Comparison of ENCODE assay signal across 8 cellular contexts in the genomic region with DNA sequence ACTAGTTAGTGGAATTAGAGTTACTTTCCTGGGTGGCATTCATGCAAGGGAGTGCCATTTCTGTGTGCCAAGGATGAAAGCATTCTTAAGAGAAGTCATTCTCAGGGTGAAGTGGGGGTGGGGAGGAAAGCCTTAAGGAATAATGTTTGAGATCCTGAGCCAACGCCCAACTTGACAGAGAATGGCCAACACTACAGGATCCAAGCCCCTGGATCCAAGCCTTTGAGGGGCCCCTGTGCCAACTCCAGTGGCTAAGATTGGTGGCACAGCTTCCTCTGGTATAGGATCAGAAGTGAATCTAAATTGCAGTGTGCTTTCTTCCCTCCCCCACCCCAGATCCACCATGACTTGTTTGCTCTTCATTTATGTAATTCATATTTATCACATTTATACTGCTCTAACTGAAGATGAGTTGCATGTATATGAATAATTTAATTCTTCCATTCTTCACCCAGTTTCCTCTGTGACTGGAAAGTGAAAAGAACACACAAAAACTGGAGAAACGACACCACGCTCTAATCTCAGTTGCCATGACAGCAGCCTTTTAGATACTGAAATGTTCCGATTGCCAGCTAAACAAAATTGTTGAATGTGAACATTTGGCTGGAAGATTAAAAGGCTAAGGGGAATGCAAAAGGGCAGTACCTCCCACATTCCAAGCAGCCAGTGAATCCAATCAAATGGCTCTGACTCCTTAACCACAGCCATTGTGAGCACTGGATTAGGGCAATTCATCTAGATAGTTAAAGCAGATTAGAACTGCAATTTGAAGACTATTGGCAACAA. TPM values are rescaled to one million over a fixed set of nuclear protein-coding genes. Genes with fewer than 3 reads are reported as not detected.
DNase-seq lines count a peak whose midpoint lies in the region; ATAC-seq and TF ChIP-seq lines count a peak whose summit lies in the region.

No MANE protein-coding gene starts in this region.

- TF ChIP-seq CTCF in cardiac fibroblast (IDR thresholded peaks at IDR 0.05; ENCODE audit: low read depth, low read length): no peak

- H3K4me3 ChIP-seq in cardiac fibroblast (replicated peaks in 1 of 2; ENCODE audit: low read depth in 2 of 2, low read length in 2 of 2): peak overlapping the region; percentile 4 to 14

- no peak for ATAC-seq in HG02763 (IDR thresholded peaks at IDR 0.05; ENCODE audit: unreplicated experiment)

- peak; percentile 72 for DNase-seq in COLO829 (ENCODE audit: low spot score)
- peak; percentile 99 for DNase-seq in M059J (ENCODE audit: low read depth)
- DNase-seq in cardiac fibroblast (ENCODE audit: low read depth in 2 of 2): peak; percentile 84 to 95
- DNase-seq in lung microvascular endothelial cell (ENCODE audit: low read depth in 2 of 2): peak; percentile 35 to 85
- no peak for DNase-seq in RKO (ENCODE audit: low spot score)
- DNase-seq in GM19238 (ENCODE audit: insufficient read length, low spot score): no peak
- DNase-seq in NCI-H774 (lab: John Stamatoyannopoulos, UW): no peak

RNA-seq across cellular contexts. Expression of gene ZNF608, which starts 4.5 kb away (rescaled TPM):
- total RNA-seq in M059J (2014; rRNA removed; shearing (Covaris generic)): 14.2 and 18.0 TPM in 2 replicates
- total RNA-seq in lung microvascular endothelial cell: 5.8 and 10.2 TPM in 2 replicates

Comparison
In these comparisons a context has a peak if more than half of its experiments do, and no peak if none do; other contexts are left out.
1. DNase-seq: peak in COLO829 (single experiment), M059J (single experiment), cardiac fibroblast (2 of 2) and lung microvascular endothelial cell (2 of 2); none in RKO (single experiment), GM19238 (single experiment) and NCI-H774 (single experiment).